Comparison of ENCODE assay signal across 28 cellular contexts in genomic region chr4:18394656-18395055, GRCh38.
"Had no signal": no experiment of that assay in that cellular context is flagged by ENCODE, and none has a peak within 500 bp of the region (broad histone marks: within the 10 kb centered on the region; RNA-seq: fewer than 3 reads in every experiment).

No MANE protein-coding gene starts in this region.

- H3K27ac Mint-ChIP-seq: activated CD4-positive, alpha-beta memory T cell treated with anti-CD3 and anti-CD28 coated beads, Interleukin-2, amount 10 ng/mL, durations not matched to agents 7 days and 5 days; activated CD4-positive, alpha-beta T cell treated with anti-CD3 and anti-CD28 coated beads for 36 hours; activated CD4-positive, alpha-beta T cell treated with anti-CD3 and anti-CD28 coated beads, Interleukin-2, amount 10 ng/mL, durations not matched to agents 7 days and 5 days; activated naive CD4-positive, alpha-beta T cell treated with anti-CD3 and anti-CD28 coated beads, Interleukin-2, amount 10 ng/mL, durations not matched to agents 7 days and 5 days; activated naive CD4-positive, alpha-beta T cell treated with anti-CD3 and anti-CD28 coated beads, Interleukin-2, amount 50 U/mL, for 72 hours; activated naive CD8-positive, alpha-beta T cell treated with anti-CD3 and anti-CD28 coated beads, Interleukin-2, amount 10 ng/mL, durations not matched to agents 7 days and 5 days; activated T-cell treated with anti-CD3 and anti-CD28 coated beads, Interleukin-2, amount 50 U/mL, for 24 hours; activated T-cell treated with anti-CD3 and anti-CD28 coated beads, Interleukin-2, amount 50 U/mL, for 72 hours; effector memory CD8-positive, alpha-beta T cell; T-helper 17 cell had no signal

- H3K36me3 ChIP-seq: ascending aorta, esophagus squamous epithelium, gastroesophageal sphincter had no signal

- H3K27me3 ChIP-seq: ascending aorta, esophagus squamous epithelium, gastroesophageal sphincter had no signal

- H3K27ac ChIP-seq: ascending aorta, epithelial cell of prostate, esophagus squamous epithelium, gastroesophageal sphincter had no signal

- H3K4me3 Mint-ChIP-seq: activated CD4-positive, alpha-beta memory T cell treated with anti-CD3 and anti-CD28 coated beads, Interleukin-2, amount 10 ng/mL, durations not matched to agents 7 days and 5 days; activated CD4-positive, alpha-beta T cell treated with anti-CD3 and anti-CD28 coated beads for 36 hours; activated CD4-positive, alpha-beta T cell treated with anti-CD3 and anti-CD28 coated beads, Interleukin-2, amount 10 ng/mL, durations not matched to agents 7 days and 5 days; activated naive CD4-positive, alpha-beta T cell treated with anti-CD3 and anti-CD28 coated beads, Interleukin-2, amount 10 ng/mL, durations not matched to agents 7 days and 5 days; activated naive CD8-positive, alpha-beta T cell treated with anti-CD3 and anti-CD28 coated beads, Interleukin-2, amount 10 ng/mL, durations not matched to agents 7 days and 5 days; activated T-cell treated with anti-CD3 and anti-CD28 coated beads, Interleukin-2, amount 50 U/mL, for 24 hours; activated T-cell treated with anti-CD3 and anti-CD28 coated beads, Interleukin-2, amount 50 U/mL, for 72 hours; brain; central memory CD8-positive, alpha-beta T cell; effector memory CD8-positive, alpha-beta T cell; T-helper 17 cell had no signal

- H3K27me3 Mint-ChIP-seq: activated CD4-positive, alpha-beta memory T cell treated with anti-CD3 and anti-CD28 coated beads, Interleukin-2, amount 10 ng/mL, durations not matched to agents 7 days and 5 days; activated CD4-positive, alpha-beta T cell treated with anti-CD3 and anti-CD28 coated beads, Interleukin-2, amount 10 ng/mL, durations not matched to agents 7 days and 5 days; activated naive CD4-positive, alpha-beta T cell treated with anti-CD3 and anti-CD28 coated beads, Interleukin-2, amount 10 ng/mL, durations not matched to agents 7 days and 5 days; central memory CD8-positive, alpha-beta T cell; effector memory CD8-positive, alpha-beta T cell; T-helper 17 cell had no signal

- H3K36me3 Mint-ChIP-seq: activated naive CD4-positive, alpha-beta T cell treated with anti-CD3 and anti-CD28 coated beads, Interleukin-2, amount 10 ng/mL, durations not matched to agents 7 days and 5 days; activated naive CD4-positive, alpha-beta T cell treated with anti-CD3 and anti-CD28 coated beads, Interleukin-2, amount 50 U/mL, for 72 hours; activated naive CD8-positive, alpha-beta T cell treated with anti-CD3 and anti-CD28 coated beads, Interleukin-2, amount 10 ng/mL, durations not matched to agents 7 days and 5 days; brain had no signal

- H3K4me1 Mint-ChIP-seq: activated CD4-positive, alpha-beta memory T cell treated with anti-CD3 and anti-CD28 coated beads, Interleukin-2, amount 10 ng/mL, durations not matched to agents 7 days and 5 days; activated CD4-positive, alpha-beta T cell treated with anti-CD3 and anti-CD28 coated beads for 36 hours; activated CD4-positive, alpha-beta T cell treated with anti-CD3 and anti-CD28 coated beads, Interleukin-2, amount 10 ng/mL, durations not matched to agents 7 days and 5 days; activated naive CD4-positive, alpha-beta T cell treated with anti-CD3 and anti-CD28 coated beads, Interleukin-2, amount 10 ng/mL, durations not matched to agents 7 days and 5 days; activated naive CD8-positive, alpha-beta T cell treated with anti-CD3 and anti-CD28 coated beads, Interleukin-2, amount 10 ng/mL, durations not matched to agents 7 days and 5 days; central memory CD8-positive, alpha-beta T cell; T-helper 17 cell had no signal

- H3K4me3 ChIP-seq: ascending aorta, esophagus squamous epithelium, gastroesophageal sphincter had no signal

- H3K4me1 ChIP-seq: ascending aorta, esophagus squamous epithelium, gastroesophageal sphincter had no signal

- ATAC-seq: activated CD4-positive, alpha-beta T cell treated with anti-CD3 and anti-CD28 coated beads for 36 hours; activated naive CD4-positive, alpha-beta T cell treated with anti-CD3 and anti-CD28 coated beads, Interleukin-2, amount 50 U/mL, for 72 hours; activated T-cell treated with anti-CD3 and anti-CD28 coated beads, Interleukin-2, amount 50 U/mL, for 72 hours; effector memory CD8-positive, alpha-beta T cell; gastroesophageal sphincter; T-helper 17 cell had no signal

- DNase-seq: activated CD4-positive, alpha-beta memory T cell treated with anti-CD3 and anti-CD28 coated beads, Interleukin-2, amount 10 ng/mL, durations not matched to agents 7 days and 5 days; activated CD4-positive, alpha-beta T cell treated with anti-CD3 and anti-CD28 coated beads for 36 hours; activated CD4-positive, alpha-beta T cell treated with anti-CD3 and anti-CD28 coated beads, Interleukin-2, amount 10 ng/mL, durations not matched to agents 7 days and 5 days; activated CD4-positive, alpha-beta T cell treated with anti-CD3 and anti-CD28 coated beads, Interleukin-2, amount 50 U/mL, for 4 hours; activated CD4-positive, CD25-positive, alpha-beta regulatory T cell; activated CD4-positive, CD25-positive, alpha-beta regulatory T cell treated with anti-CD3 and anti-CD28 coated beads, Interleukin-2, amount 50 U/mL, for 72 hours; activated CD8-positive, alpha-beta memory T cell treated with anti-CD3 and anti-CD28 coated beads, Interleukin-2, amount 50 U/mL, for 48 hours; activated gamma-delta T cell; activated naive CD4-positive, alpha-beta T cell; activated naive CD4-positive, alpha-beta T cell treated with anti-CD3 and anti-CD28 coated beads, Interleukin-2, amount 10 ng/mL, durations not matched to agents 7 days and 5 days; activated naive CD8-positive, alpha-beta T cell treated with anti-CD3 and anti-CD28 coated beads, Interleukin-2, amount 10 ng/mL, durations not matched to agents 7 days and 5 days; activated T-cell treated with anti-CD3 and anti-CD28 coated beads for 4 hours; activated T-cell treated with anti-CD3 and anti-CD28 coated beads, Interleukin-2, amount 50 U/mL, for 24 hours; activated T-cell treated with anti-CD3 and anti-CD28 coated beads, Interleukin-2, amount 50 U/mL, for 72 hours; cortex of kidney; dermis blood vessel endothelial cell; effector CD4-positive, alpha-beta T cell; effector memory CD8-positive, alpha-beta T cell; esophagus squamous epithelium; foreskin melanocyte; T-helper 1 cell; T-helper 17 cell had no signal

- H3K9me3 Mint-ChIP-seq: activated CD4-positive, alpha-beta memory T cell treated with anti-CD3 and anti-CD28 coated beads, Interleukin-2, amount 10 ng/mL, durations not matched to agents 7 days and 5 days; activated CD4-positive, alpha-beta T cell treated with anti-CD3 and anti-CD28 coated beads, Interleukin-2, amount 10 ng/mL, durations not matched to agents 7 days and 5 days; activated naive CD4-positive, alpha-beta T cell treated with anti-CD3 and anti-CD28 coated beads, Interleukin-2, amount 10 ng/mL, durations not matched to agents 7 days and 5 days; activated naive CD4-positive, alpha-beta T cell treated with anti-CD3 and anti-CD28 coated beads, Interleukin-2, amount 50 U/mL, for 72 hours; activated naive CD8-positive, alpha-beta T cell treated with anti-CD3 and anti-CD28 coated beads, Interleukin-2, amount 10 ng/mL, durations not matched to agents 7 days and 5 days; activated T-cell treated with anti-CD3 and anti-CD28 coated beads, Interleukin-2, amount 50 U/mL, for 24 hours; central memory CD8-positive, alpha-beta T cell had no signal
